Comparison of ENCODE assay signal across 6 cellular contexts in the genomic region with DNA sequence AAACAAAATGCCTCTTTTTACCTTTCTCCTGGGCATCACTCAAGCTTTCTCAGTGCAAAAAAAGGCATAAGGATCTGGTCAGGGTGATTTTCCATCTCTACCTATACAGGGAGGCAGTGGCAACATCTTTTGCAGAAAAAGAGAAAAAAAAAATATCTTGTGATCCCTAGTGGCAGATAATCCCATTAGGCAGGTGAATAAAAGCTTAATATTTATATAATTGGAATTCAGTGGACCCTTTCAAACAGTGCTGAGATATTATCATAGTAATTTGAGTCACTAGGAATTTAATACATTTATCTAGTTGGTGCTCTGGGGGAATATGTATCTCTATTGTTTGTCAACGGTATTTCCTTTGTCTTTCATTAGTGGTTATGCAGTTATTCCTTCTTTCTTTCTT.
"Had no signal": no experiment of that assay in that cellular context is flagged by ENCODE, and none has a peak within 500 bp of the region (broad histone marks: within the 10 kb centered on the region; RNA-seq: fewer than 3 reads in every experiment).

No MANE protein-coding gene starts in this region.

- H3K9me3 Mint-ChIP-seq: GM23338 had no signal

- DNase-seq: H7, HCEC 1CT, IMR-90, KG1 had no signal

- H3K4me3 Mint-ChIP-seq: GM23338 had no signal

- H3K27ac Mint-ChIP-seq: GM23338 had no signal

- H3K4me3 ChIP-seq: GM23338, K562 had no signal

- H3K4me1 Mint-ChIP-seq: GM23338 had no signal

- H3K4me2 ChIP-seq: GM23338 had no signal

- ATAC-seq: GM23338, K562 had no signal

- H2AFZ ChIP-seq: GM23338 had no signal
